18 cellular contexts compared by ENCODE assay signal in the genomic region with DNA sequence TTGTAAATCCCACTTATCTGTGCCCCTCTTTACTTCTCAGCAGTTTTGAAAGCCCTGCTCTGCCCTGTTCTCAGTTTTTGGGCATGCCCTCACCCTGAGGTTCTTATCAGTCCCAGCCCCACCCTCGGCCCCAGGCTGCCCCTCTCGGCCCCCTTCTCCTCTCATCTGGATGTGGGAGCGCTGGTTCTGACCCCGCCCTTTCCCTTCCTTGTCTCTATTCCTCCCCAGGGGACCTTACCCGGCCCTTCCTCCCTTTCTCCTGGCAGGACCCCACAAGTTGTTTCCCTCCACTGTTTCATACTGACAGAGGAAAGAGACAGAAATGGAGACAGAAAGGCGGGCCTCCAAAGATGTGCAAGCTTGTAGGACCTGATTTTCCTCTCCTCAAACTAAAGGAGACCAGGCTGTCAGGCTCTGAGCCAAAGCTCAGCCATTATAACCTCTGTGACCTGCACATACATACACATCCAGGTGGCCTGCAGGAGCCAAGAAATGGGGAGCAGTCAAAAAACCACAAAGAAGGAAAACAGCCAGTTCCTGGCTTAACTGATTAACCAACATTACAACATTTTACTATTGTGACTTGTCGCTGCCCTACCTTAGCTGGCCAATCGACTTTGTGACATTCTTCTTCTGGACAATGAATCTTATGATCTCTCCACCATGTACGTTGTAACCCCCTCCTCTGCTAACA.
A peak's percentile ranks its signal among the peaks of the same experiment; 100 is the strongest.
DNase-seq lines count a peak whose midpoint lies in the region; ATAC-seq and TF ChIP-seq lines count a peak whose summit lies in the region.
"Had no signal": no experiment of that assay in that cellular context is flagged by ENCODE, and none has a peak within 500 bp of the region (broad histone marks: within the 10 kb centered on the region; RNA-seq: fewer than 3 reads in every experiment).

No MANE protein-coding gene starts in this region.

- POLR2A ChIA-PET in CD8-positive, alpha-beta T cell (lab: Charles Lee): no interaction called here

- no peak overlapping the region for H3K23ac ChIP-seq in trophoblast cell (ENCODE audit: low read length)

- no peak overlapping the region for H3K4ac ChIP-seq in trophoblast cell (ENCODE audit: low read depth, low read length)

- H3K79me1 ChIP-seq in trophoblast cell (ENCODE audit: low read length): peaks cover 5% of the 10 kb centered on the region

- H2AFZ ChIP-seq in DND-41 (ENCODE audit: low read depth, low read length) (peak overlapping the region; percentile 57; the same call in 1 of the 2 replicates), trophoblast cell (ENCODE audit: insufficient read depth, low read length, poor library complexity) (no peak overlapping the region)
- H2AFZ ChIP-seq: GM23248 had no signal

- H3K4me2 ChIP-seq in DND-41 (ENCODE audit: insufficient read depth, low read length) (0 out of 2 replicates have a peak overlapping the region, but pooled peaks have one; percentile 1), trophoblast cell (ENCODE audit: low read length) (no peak overlapping the region)

- H3K4me3 ChIP-seq in DND-41 (ENCODE audit: low read depth in 1 of 2, low read length in 2 of 2) (no peak overlapping the region), trophoblast cell (ENCODE audit: low read depth, low read length) (no peak overlapping the region)
- no peak overlapping the region for H3K4me3 ChIP-seq in CD8-positive, alpha-beta T cell (ENCODE audit: low read depth, low read length)
- H3K4me3 ChIP-seq: GM23248, vagina had no signal

- peak overlapping the region; percentile 49 for H2AK5ac ChIP-seq in trophoblast cell (ENCODE audit: low read length)

- H3K9ac ChIP-seq in DND-41 (ENCODE audit: low read depth, low read length) (peak overlapping the region; percentile 10; the same call in 1 of the 2 replicates), trophoblast cell (ENCODE audit: low read length) (no peak overlapping the region)
- H3K9ac ChIP-seq: GM23248 had no signal

- H4K20me1 ChIP-seq in DND-41 (ENCODE audit: insufficient read depth, low read length): no peaks in the 10 kb centered on the region

- H3K27me3 ChIP-seq in DND-41 (ENCODE audit: insufficient read depth, low read length, poor library complexity) (no peaks in the 10 kb centered on the region), trophoblast cell (ENCODE audit: insufficient read depth, low read length) (no peaks in the 10 kb centered on the region)
- H3K27me3 ChIP-seq in CD8-positive, alpha-beta T cell (ENCODE audit: insufficient read depth, low read length): no peaks in the 10 kb centered on the region
- H3K27me3 ChIP-seq: vagina had no signal

- DNase-seq in DND-41 (no peak), OCI-M1 (lab: John Stamatoyannopoulos, UW) (peak; percentile 25), ecto neural progenitor cell (ENCODE audit: low spot score) (peak; percentile 34), trophoblast cell (no peak), iPS-NIHi11 (ENCODE audit: low spot score) (no peak), retina (no peak)
- no peak for DNase-seq in CD8-positive, alpha-beta T cell
- DNase-seq: activated CD4-positive, alpha-beta T cell treated with anti-CD3 and anti-CD28 coated beads, Interleukin-2, amount 50 U/mL, for 4 hours; effector CD4-positive, alpha-beta T cell; GM23248; kidney; mesenchymal stem cell; SW 1271 had no signal

- no peak overlapping the region for H4K12ac ChIP-seq in trophoblast cell (ENCODE audit: low read depth, low read length)

- peaks cover 3% of the 10 kb centered on the region for H3K9me3 Mint-ChIP-seq in CD8-positive, alpha-beta T cell
- H3K9me3 Mint-ChIP-seq: activated naive CD4-positive, alpha-beta T cell treated with anti-CD3 and anti-CD28 coated beads, Interleukin-2, amount 50 U/mL, for 72 hours; stimulated activated naive CD8-positive, alpha-beta T cell treated with anti-CD3 and anti-CD28 coated beads, Interleukin-15, Interleukin-2, amounts not matched to agents 100 ng/mL and 50 ng/mL, for 24 hours had no signal

- H3K79me2 ChIP-seq in DND-41 (ENCODE audit: insufficient read depth, low read length) (no peaks in the 10 kb centered on the region), trophoblast cell (ENCODE audit: control insufficient read depth, insufficient read depth, low read length, poor library complexity) (no peaks in the 10 kb centered on the region)

- no CpG with 5 or more reads among the region's 9 CpGs for WGBS in trophoblast cell (ENCODE audit: extremely low coverage, insufficient coverage, insufficient read length)

- intact Hi-C loops in CD8-positive, alpha-beta T cell (cut with DNase I, micrococcal nuclease): no loop called here

- H3K14ac ChIP-seq in trophoblast cell (ENCODE audit: low read length): no peak overlapping the region

- peak overlapping the region; percentile 28 for H4K8ac ChIP-seq in trophoblast cell (ENCODE audit: low read depth, low read length)

- H3K36me3 Mint-ChIP-seq in CD8-positive, alpha-beta T cell: no peaks in the 10 kb centered on the region
- H3K36me3 Mint-ChIP-seq: activated naive CD4-positive, alpha-beta T cell treated with anti-CD3 and anti-CD28 coated beads, Interleukin-2, amount 50 U/mL, for 72 hours; brain had no signal

- peaks cover 31% of the 10 kb centered on the region for H3K4me1 ChIP-seq in DND-41 (ENCODE audit: insufficient read depth, low read length)
- peaks cover 7 to 20% of the 10 kb centered on the region in 2 experiments for H3K4me1 ChIP-seq in trophoblast cell (ENCODE audit: control insufficient read depth in 1 of 2, insufficient read depth in 2 of 2, low read length in 2 of 2)
- H3K4me1 ChIP-seq in CD8-positive, alpha-beta T cell (ENCODE audit: insufficient read depth, low read length): no peaks in the 10 kb centered on the region

- no peak overlapping the region for H3K27ac Mint-ChIP-seq in CD8-positive, alpha-beta T cell
- H3K27ac Mint-ChIP-seq: activated naive CD4-positive, alpha-beta T cell treated with anti-CD3 and anti-CD28 coated beads, Interleukin-2, amount 50 U/mL, for 72 hours; stimulated activated naive CD8-positive, alpha-beta T cell treated with anti-CD3 and anti-CD28 coated beads, Interleukin-15, Interleukin-2, amounts not matched to agents 100 ng/mL and 50 ng/mL, for 24 hours had no signal

- H3K9me3 ChIP-seq in DND-41 (ENCODE audit: insufficient read depth, low read length, severe bottlenecking): no peaks in the 10 kb centered on the region
- H3K9me3 ChIP-seq in trophoblast cell (ENCODE audit: insufficient read depth, low read depth, low read length): no peaks in the 10 kb centered on the region
- H3K9me3 ChIP-seq in CD8-positive, alpha-beta T cell (ENCODE audit: low read length): no peaks in the 10 kb centered on the region
- H3K9me3 ChIP-seq: vagina had no signal

- ATAC-seq in DND-41 (ENCODE audit: insufficient read depth, low read depth) (peak; percentile 45; the same call in 2 of the 3 replicates), HG02588 (IDR thresholded peaks at IDR 0.05; ENCODE audit: unreplicated experiment) (no peak)
- ATAC-seq in CD8-positive, alpha-beta T cell: no peak
- ATAC-seq: activated naive CD4-positive, alpha-beta T cell treated with anti-CD3 and anti-CD28 coated beads, Interleukin-2, amount 50 U/mL, for 72 hours had no signal

- H2BK120ac ChIP-seq in trophoblast cell (ENCODE audit: insufficient read depth, low read length, poor library complexity): peak overlapping the region; percentile 49

- no peaks in the 10 kb centered on the region for H3K4me1 Mint-ChIP-seq in CD8-positive, alpha-beta T cell (ENCODE audit: low read depth)

- peak overlapping the region; percentile 0 for H2BK5ac ChIP-seq in trophoblast cell (ENCODE audit: low read depth, low read length, poor library complexity)

- TF ChIP-seq CTCF in DND-41 (IDR thresholded peaks at IDR 0.05; ENCODE audit: borderline replicate concordance, extremely low read depth, low read length, poor library complexity, severe bottlenecking): no peak
- TF ChIP-seq CTCF in CD8-positive, alpha-beta T cell (IDR thresholded peaks at IDR 0.05): no peak

- H3K4me3 Mint-ChIP-seq in CD8-positive, alpha-beta T cell: no peak overlapping the region
- H3K4me3 Mint-ChIP-seq: brain; stimulated activated naive CD8-positive, alpha-beta T cell treated with anti-CD3 and anti-CD28 coated beads, Interleukin-15, Interleukin-2, amounts not matched to agents 100 ng/mL and 50 ng/mL, for 24 hours had no signal

- H3K27me3 Mint-ChIP-seq in CD8-positive, alpha-beta T cell (ENCODE audit: low read depth): no peaks in the 10 kb centered on the region

- H3K27ac ChIP-seq in DND-41 (ENCODE audit: low read length) (peak overlapping the region; percentile 71), trophoblast cell (ENCODE audit: low read depth, low read length) (no peak overlapping the region)
- H3K27ac ChIP-seq in CD8-positive, alpha-beta T cell (ENCODE audit: low read depth, low read length): no peak overlapping the region
- H3K27ac ChIP-seq: GM23248, vagina had no signal

- no peak overlapping the region for H3K18ac ChIP-seq in trophoblast cell (ENCODE audit: low read length)

- H2BK12ac ChIP-seq in trophoblast cell (ENCODE audit: low read length): peak overlapping the region; percentile 78

- H3K36me3 ChIP-seq in DND-41 (ENCODE audit: insufficient read depth, low read length): no peaks in the 10 kb centered on the region
- H3K36me3 ChIP-seq in trophoblast cell (ENCODE audit: control insufficient read depth in 1 of 2, insufficient read depth in 2 of 2, low read length in 2 of 2): no peaks in the 10 kb centered on the region
- no peaks in the 10 kb centered on the region for H3K36me3 ChIP-seq in CD8-positive, alpha-beta T cell (ENCODE audit: insufficient read depth, low read length)
- H3K36me3 ChIP-seq: vagina had no signal

- peak overlapping the region; percentile 61 for H4K91ac ChIP-seq in trophoblast cell (ENCODE audit: low read depth, low read length)

- CTCF ChIA-PET in CD8-positive, alpha-beta T cell (lab: Charles Lee): no interaction called here

Comparison
In these comparisons a context has a peak if more than half of its experiments do, and no peak if none do; other contexts are left out.
1. DNase-seq: peak in OCI-M1 (single experiment) and ecto neural progenitor cell (single experiment); none in DND-41 (single experiment), trophoblast cell (0 of 2), CD8-positive, alpha-beta T cell (0 of 7), iPS-NIHi11 (single experiment) and retina (single experiment).